15 cellular contexts compared by ENCODE assay signal in the genomic region with DNA sequence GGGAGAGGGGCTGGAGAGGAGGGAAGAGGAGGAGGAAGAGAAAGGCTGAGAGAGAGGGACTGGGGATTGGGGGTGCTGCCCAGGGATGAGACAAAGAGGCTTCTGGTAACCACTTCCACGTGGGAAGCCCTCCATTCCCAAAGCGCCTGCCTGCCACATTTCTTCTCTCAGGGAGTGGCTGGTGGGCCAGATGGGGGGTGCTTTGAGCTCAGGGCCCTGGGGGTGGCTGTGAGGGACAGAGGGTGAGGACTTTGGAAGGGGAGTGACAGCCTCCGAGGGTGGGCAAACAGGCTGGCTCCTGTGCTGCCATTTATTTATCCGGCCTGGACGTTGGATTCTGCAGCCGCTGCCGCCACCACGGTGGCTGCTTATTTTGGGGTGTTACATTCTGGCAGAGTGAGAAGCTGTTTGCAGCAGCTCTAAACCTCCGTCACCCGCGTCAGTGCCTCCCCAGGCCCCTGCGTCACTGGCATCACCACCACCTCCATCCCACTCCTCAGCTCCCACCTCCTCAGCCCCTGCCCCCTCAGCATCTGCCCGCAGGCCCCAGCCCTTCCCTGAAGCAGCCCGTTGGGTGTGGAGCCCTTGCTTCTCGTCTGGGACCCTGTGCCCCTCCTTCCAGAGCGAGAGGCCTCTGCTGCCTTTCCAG. TPM values are rescaled to one million over a fixed set of nuclear protein-coding genes. Genes with fewer than 3 reads are reported as not detected.
DNase-seq lines count a peak whose midpoint lies in the region; ATAC-seq and TF ChIP-seq lines count a peak whose summit lies in the region.
"Had no signal": no experiment of that assay in that cellular context is flagged by ENCODE, and none has a peak within 500 bp of the region (broad histone marks: within the 10 kb centered on the region; RNA-seq: fewer than 3 reads in every experiment).

No MANE protein-coding gene starts in this region.

- H3K9ac ChIP-seq in HUES48 (ENCODE audit: low read depth, low read length): no peak overlapping the region

- DNase-seq in CD8-positive, alpha-beta memory T cell: peak in 1 of 5 donors; percentile 46
- no peak for DNase-seq in SW480 (ENCODE audit: low spot score)
- no peak for DNase-seq in GM10248 (ENCODE audit: extremely low spot score)
- DNase-seq: gastrocnemius medialis, NCI-H1930, NCI-H524 treated with DMSO at 0.1 percent for 48 hours, PC-3, testis had no signal

- peaks cover 26 to 41% (median 33%) of the 10 kb centered on the region in 3 donors for H3K4me1 Mint-ChIP-seq in CD8-positive, alpha-beta memory T cell
- H3K4me1 Mint-ChIP-seq in nephron: peaks cover 43% of the 10 kb centered on the region

- peaks cover 0 to 2% (median 0%) of the 10 kb centered on the region in 3 donors for H3K36me3 Mint-ChIP-seq in CD8-positive, alpha-beta memory T cell
- no peaks in the 10 kb centered on the region for H3K36me3 Mint-ChIP-seq in nephron (ENCODE audit: low read depth)

- TF ChIP-seq CTCF in nephron (IDR thresholded peaks at IDR 0.05; ENCODE audit: unreplicated experiment in 3 of 3): no peak
- TF ChIP-seq CTCF in GM10248 (IDR thresholded peaks at IDR 0.05; ENCODE audit: control extremely low read depth, extremely low read depth, low read depth, missing control alignments): no peak

- H3K4me3 ChIP-seq in CD8-positive, alpha-beta memory T cell (ENCODE audit: low read length): no peak overlapping the region
- H3K4me3 ChIP-seq in HUES48 (ENCODE audit: low read depth, low read length): peak overlapping the region; percentile 74; the same call in 1 of the 2 replicates
- H3K4me3 ChIP-seq in ectodermal cell (ENCODE audit: insufficient read depth, low read depth, low read length): peak overlapping the region; percentile 2

- no peaks in the 10 kb centered on the region for H3K9me3 ChIP-seq in CD8-positive, alpha-beta memory T cell (ENCODE audit: low read length)
- H3K9me3 ChIP-seq in HUES48 (ENCODE audit: control insufficient read depth, insufficient read depth, low read length): no peaks in the 10 kb centered on the region
- no peaks in the 10 kb centered on the region for H3K9me3 ChIP-seq in ectodermal cell (ENCODE audit: control insufficient read depth, low read length)
- H3K9me3 ChIP-seq: gastrocnemius medialis, right atrium auricular region, testis had no signal

- H3K4me3 Mint-ChIP-seq in CD8-positive, alpha-beta memory T cell: peak overlapping the region in 4 of 7 donors; percentile 46 to 66 (median 60)
- peak overlapping the region; percentile 74 to 81 (median 78) for H3K4me3 Mint-ChIP-seq in nephron

- H3K27me3 ChIP-seq in CD8-positive, alpha-beta memory T cell (ENCODE audit: insufficient read depth, low read length, poor library complexity, severe bottlenecking): peaks cover 24% of the 10 kb centered on the region
- H3K27me3 ChIP-seq in HUES48 (ENCODE audit: control insufficient read depth, insufficient read depth, low read length) (peaks cover 61% of the 10 kb centered on the region), ectodermal cell (ENCODE audit: control insufficient read depth, insufficient read depth, low read length, poor library complexity, severe bottlenecking) (peaks cover 54% of the 10 kb centered on the region)
- H3K27me3 ChIP-seq: testis had no signal

- ATAC-seq in HG03039 (IDR thresholded peaks at IDR 0.05; ENCODE audit: unreplicated experiment) (no peak), GM18873 (IDR thresholded peaks at IDR 0.05; ENCODE audit: low FRiP score, unreplicated experiment) (no peak)
- ATAC-seq: gastrocnemius medialis, PC-3 had no signal

- H3K27ac Mint-ChIP-seq in CD8-positive, alpha-beta memory T cell: no peak overlapping the region
- H3K27ac Mint-ChIP-seq in nephron: no peak overlapping the region

- POLR2A ChIA-PET in CD8-positive, alpha-beta memory T cell (lab: Charles Lee): no interaction called here
- POLR2A ChIA-PET in GM10248 (lab: Yijun Ruan, JAX): no interaction called here

- H3K36me3 ChIP-seq in CD8-positive, alpha-beta memory T cell (ENCODE audit: insufficient read depth, low read length): no peaks in the 10 kb centered on the region
- H3K36me3 ChIP-seq in HUES48 (ENCODE audit: control insufficient read depth, insufficient read depth, low read length) (no peaks in the 10 kb centered on the region), ectodermal cell (ENCODE audit: control insufficient read depth, insufficient read depth, low read length) (no peaks in the 10 kb centered on the region)
- H3K36me3 ChIP-seq: gastrocnemius medialis, right atrium auricular region had no signal

- peaks cover 29% of the 10 kb centered on the region for H3K4me1 ChIP-seq in CD8-positive, alpha-beta memory T cell (ENCODE audit: insufficient read depth, low read length)
- H3K4me1 ChIP-seq in HUES48 (ENCODE audit: control insufficient read depth, insufficient read depth, low read length) (peaks cover 33% of the 10 kb centered on the region), ectodermal cell (ENCODE audit: control insufficient read depth, insufficient read depth, low read length) (peaks cover 37% of the 10 kb centered on the region)

- peaks cover 27 to 29% of the 10 kb centered on the region in 2 donors for H3K27me3 Mint-ChIP-seq in CD8-positive, alpha-beta memory T cell
- peaks cover 67% of the 10 kb centered on the region for H3K27me3 Mint-ChIP-seq in nephron (ENCODE audit: low read depth)

- CTCF ChIA-PET in CD8-positive, alpha-beta memory T cell (lab: Charles Lee): interaction anchor here (1.4 to 8.4 kb wide), 6 partner anchors 9 to 66 kb away, joined by 3 to 151 read pairs (median 66); a partner anchor contains a TSS
- CTCF ChIA-PET in GM10248 (lab: Yijun Ruan, JAX): interaction anchor here (0.8 to 10.4 kb wide), 4 partner anchors 18 to 179 kb away, joined by 3 to 200 read pairs (median 86); a partner anchor contains a TSS

- 63 to 65% methylated on average over 16 of the region's 16 CpGs for WGBS in ectodermal cell, 2 experiments

- no peaks in the 10 kb centered on the region for H3K9me3 Mint-ChIP-seq in CD8-positive, alpha-beta memory T cell
- no peaks in the 10 kb centered on the region for H3K9me3 Mint-ChIP-seq in nephron

- no peak overlapping the region for H3K27ac ChIP-seq in CD8-positive, alpha-beta memory T cell (ENCODE audit: low read depth, low read length)
- H3K27ac ChIP-seq in HUES48 (ENCODE audit: low read depth, low read length) (no peak overlapping the region), ectodermal cell (ENCODE audit: insufficient read depth, low read depth, low read length, poor library complexity, severe bottlenecking) (no peak overlapping the region)
- H3K27ac ChIP-seq: gastrocnemius medialis, HL-60, right atrium auricular region, testis had no signal

RNA-seq across cellular contexts. Expression of a gene that starts 1.6 kb away (rescaled TPM):
- total RNA-seq in CD8-positive, alpha-beta memory T cell: under 1 TPM; 0.24 to 0.27 TPM
- polyA plus RNA-seq in CD8-positive, alpha-beta memory T cell: 0.28 TPM
- polyA plus RNA-seq in ectodermal cell (2013, experiment 1 of 4): 13.9 TPM
- polyA plus RNA-seq in ectodermal cell (2013, experiment 2 of 4): 10.3 TPM
- 9.9 TPM for polyA plus RNA-seq in ectodermal cell (2013, experiment 3 of 4)
- 9.9 TPM for polyA plus RNA-seq in ectodermal cell (2013, experiment 4 of 4)

RNA-seq across cellular contexts. Expression of a gene that starts 35.0 kb away (rescaled TPM):
- total RNA-seq in CD8-positive, alpha-beta memory T cell: 100 to 1,000 TPM; 434 to 447 TPM
- 32.6 TPM for polyA plus RNA-seq in CD8-positive, alpha-beta memory T cell
- polyA plus RNA-seq in ectodermal cell (2013, experiment 1 of 4): 17.3 TPM
- polyA plus RNA-seq in ectodermal cell (2013, experiment 2 of 4): 16.3 TPM
- polyA plus RNA-seq in ectodermal cell (2013, experiment 3 of 4): 10.4 TPM
- polyA plus RNA-seq in ectodermal cell (2013, experiment 4 of 4): 11.9 TPM

RNA-seq across cellular contexts. Expression of a gene that starts 53.5 kb away (rescaled TPM):
- total RNA-seq in CD8-positive, alpha-beta memory T cell: 10 to 100 TPM; 24.2 to 25.3 TPM
- 23.5 TPM for polyA plus RNA-seq in CD8-positive, alpha-beta memory T cell
- 1.4 TPM for polyA plus RNA-seq in ectodermal cell (2013, experiment 1 of 4)
- 0.71 TPM for polyA plus RNA-seq in ectodermal cell (2013, experiment 2 of 4)
- 1.3 TPM for polyA plus RNA-seq in ectodermal cell (2013, experiment 3 of 4)
- 1.5 TPM for polyA plus RNA-seq in ectodermal cell (2013, experiment 4 of 4)
